In genomic region chr13:98570929-98571372, GRCh38 we compare ENCODE assay signal across 8 cellular contexts. TPM values are rescaled to one million over a fixed set of nuclear protein-coding genes. Genes with fewer than 3 reads are reported as not detected.
DNase-seq lines count a peak whose midpoint lies in the region; ATAC-seq lines count a peak whose summit lies in the region.

No MANE protein-coding gene starts in this region.

- 63% methylated on average over 10 of the region's 10 CpGs for WGBS in thymus

- peaks cover 86% of the 10 kb centered on the region for H3K4me1 Mint-ChIP-seq in activated CD8-positive, alpha-beta memory T cell treated with anti-CD3 and anti-CD28 coated beads, Interleukin-2, amount 10 ng/mL, durations not matched to agents 7 days and 5 days
- H3K4me1 Mint-ChIP-seq in activated naive CD8-positive, alpha-beta T cell treated with anti-CD3 and anti-CD28 coated beads, Interleukin-2, amount 50 U/mL, for 24 hours, result peaks cover 94% of the 10 kb centered on the region

- H3K4me1 ChIP-seq in thymus (ENCODE audit: control insufficient read depth, insufficient read depth, low read length), result peaks cover 57% of the 10 kb centered on the region

- peak; percentile 71 for DNase-seq in activated CD8-positive, alpha-beta memory T cell treated with anti-CD3 and anti-CD28 coated beads, Interleukin-2, amount 10 ng/mL, durations not matched to agents 7 days and 5 days
- no peak for DNase-seq in activated CD8-positive, alpha-beta memory T cell treated with anti-CD3 and anti-CD28 coated beads for 24 hours
- DNase-seq in NCI-H226 (peak; percentile 73), left kidney (ENCODE audit: low read depth, low spot score) (peak; percentile 81), COR-L47 (lab: John Stamatoyannopoulos, UW) (no peak)
- DNase-seq in activated naive CD8-positive, alpha-beta T cell treated with anti-CD3 and anti-CD28 coated beads, Interleukin-2, amount 50 U/mL, for 24 hours, result no peak

- H3K27me3 ChIP-seq in thymus (ENCODE audit: control insufficient read depth, insufficient read depth), result no peaks in the 10 kb centered on the region

- peak overlapping the region; percentile 77 for H3K27ac ChIP-seq in thymus (ENCODE audit: low read depth)

- ATAC-seq in activated CD8-positive, alpha-beta memory T cell treated with anti-CD3 and anti-CD28 coated beads, Interleukin-2, amount 10 ng/mL, durations not matched to agents 7 days and 5 days, result peak; percentile 72
- peak; percentile 87 for ATAC-seq in HG02759 (IDR thresholded peaks at IDR 0.05; ENCODE audit: unreplicated experiment)
- peak; percentile 76 for ATAC-seq in activated naive CD8-positive, alpha-beta T cell treated with anti-CD3 and anti-CD28 coated beads, Interleukin-2, amount 50 U/mL, for 24 hours

- H3K4me3 ChIP-seq in thymus (ENCODE audit: low read length), result peak overlapping the region; percentile 27

- peaks cover under 1% of the 10 kb centered on the region for H3K9me3 ChIP-seq in thymus (ENCODE audit: control insufficient read depth)

- H3K4me3 Mint-ChIP-seq in activated CD8-positive, alpha-beta memory T cell treated with anti-CD3 and anti-CD28 coated beads, Interleukin-2, amount 10 ng/mL, durations not matched to agents 7 days and 5 days, result peak overlapping the region; percentile 80
- H3K4me3 Mint-ChIP-seq in activated naive CD8-positive, alpha-beta T cell treated with anti-CD3 and anti-CD28 coated beads, Interleukin-2, amount 50 U/mL, for 24 hours, result peak overlapping the region; percentile 72

- H3K27me3 Mint-ChIP-seq in activated CD8-positive, alpha-beta memory T cell treated with anti-CD3 and anti-CD28 coated beads, Interleukin-2, amount 10 ng/mL, durations not matched to agents 7 days and 5 days, result no peaks in the 10 kb centered on the region
- H3K27me3 Mint-ChIP-seq in activated naive CD8-positive, alpha-beta T cell treated with anti-CD3 and anti-CD28 coated beads, Interleukin-2, amount 50 U/mL, for 24 hours, result no peaks in the 10 kb centered on the region

- peaks cover 3% of the 10 kb centered on the region for H3K36me3 ChIP-seq in thymus (ENCODE audit: control insufficient read depth, insufficient read depth)

- CTCF ChIA-PET in activated CD8-positive, alpha-beta memory T cell treated with anti-CD3 and anti-CD28 coated beads, Interleukin-2, amount 10 ng/mL, durations not matched to agents 7 days and 5 days (lab: Charles Lee), result interaction anchor here (1.2 to 2.3 kb wide), 4 partner anchors 8 to 125 kb away, joined by 4 to 12 read pairs (median 6); no protein-coding TSS in a partner anchor

- H3K9me3 Mint-ChIP-seq in activated CD8-positive, alpha-beta memory T cell treated with anti-CD3 and anti-CD28 coated beads, Interleukin-2, amount 10 ng/mL, durations not matched to agents 7 days and 5 days (ENCODE audit: low read depth), result peaks cover 6% of the 10 kb centered on the region
- H3K9me3 Mint-ChIP-seq in activated naive CD8-positive, alpha-beta T cell treated with anti-CD3 and anti-CD28 coated beads, Interleukin-2, amount 50 U/mL, for 24 hours, result no peaks in the 10 kb centered on the region

- H3K36me3 Mint-ChIP-seq in activated CD8-positive, alpha-beta memory T cell treated with anti-CD3 and anti-CD28 coated beads, Interleukin-2, amount 10 ng/mL, durations not matched to agents 7 days and 5 days, result peaks cover 43% of the 10 kb centered on the region
- H3K36me3 Mint-ChIP-seq in activated naive CD8-positive, alpha-beta T cell treated with anti-CD3 and anti-CD28 coated beads, Interleukin-2, amount 50 U/mL, for 24 hours (ENCODE audit: low read depth), result peaks cover 41% of the 10 kb centered on the region

- H3K27ac Mint-ChIP-seq in activated CD8-positive, alpha-beta memory T cell treated with anti-CD3 and anti-CD28 coated beads, Interleukin-2, amount 10 ng/mL, durations not matched to agents 7 days and 5 days, result peak overlapping the region; percentile 93
- peak overlapping the region; percentile 80 for H3K27ac Mint-ChIP-seq in activated naive CD8-positive, alpha-beta T cell treated with anti-CD3 and anti-CD28 coated beads, Interleukin-2, amount 50 U/mL, for 24 hours

RNA-seq across cellular contexts. Expression of gene STK24, which starts 6.0 kb away (rescaled TPM):
- 100 to 1,000 TPM; 134 to 148 TPM for total RNA-seq in activated CD8-positive, alpha-beta memory T cell treated with anti-CD3 and anti-CD28 coated beads, Interleukin-2, amount 10 ng/mL, durations not matched to agents 7 days and 5 days
- 62.4 TPM for polyA plus RNA-seq in thymus

Comparison
In these comparisons a context has a peak if more than half of its experiments do, and no peak if none do; other contexts are left out.
1. DNase-seq: peak in activated CD8-positive, alpha-beta memory T cell treated with anti-CD3 and anti-CD28 coated beads, Interleukin-2, amount 10 ng/mL, durations not matched to agents 7 days and 5 days (single experiment), NCI-H226 (single experiment) and left kidney (single experiment); none in activated CD8-positive, alpha-beta memory T cell treated with anti-CD3 and anti-CD28 coated beads for 24 hours (single experiment), activated naive CD8-positive, alpha-beta T cell treated with anti-CD3 and anti-CD28 coated beads, Interleukin-2, amount 50 U/mL, for 24 hours (single experiment) and COR-L47 (single experiment).
2. Peak in every context shown above with its lines, with median percentiles within 50 percentile points of each other: ATAC-seq.